ENCODE assay signal across 14 cellular contexts in genomic region chr10:133444342-133445267, GRCh38. TPM values are rescaled to one million over a fixed set of nuclear protein-coding genes. Genes with fewer than 3 reads are reported as not detected.
"Had no signal": no experiment of that assay in that cellular context is flagged by ENCODE, and none has a peak within 500 bp of the region (broad histone marks: within the 10 kb centered on the region; RNA-seq: fewer than 3 reads in every experiment).

No MANE protein-coding gene starts in this region.

- DNase-seq: activated CD4-positive, alpha-beta T cell treated with anti-CD3 and anti-CD28 coated beads, Interleukin-2, amount 10 ng/mL, durations not matched to agents 24 days and 14 days; activated CD4-positive, CD25-positive, alpha-beta regulatory T cell; activated CD8-positive, alpha-beta memory T cell treated with anti-CD3 and anti-CD28 coated beads, Interleukin-2, amount 50 U/mL, for 48 hours; activated naive CD8-positive, alpha-beta T cell treated with anti-CD3 and anti-CD28 coated beads, Interleukin-2, amount 10 ng/mL, durations not matched to agents 7 days and 5 days; amygdala; body of pancreas; caudate nucleus; mucosa of descending colon; stimulated activated CD8-positive, alpha-beta memory T cell treated with anti-CD3 and anti-CD28 coated beads, Interleukin-4, amount 100 ng/mL, for 48 hours; T-cell had no signal

- H3K4me1 ChIP-seq: body of pancreas, left lung, tibial nerve had no signal

- H3K27me3 ChIP-seq: body of pancreas, left lung, tibial nerve had no signal

- H3K36me3 ChIP-seq: left lung had no signal

- H3K27ac ChIP-seq: body of pancreas, left lung, SK-N-MC, tibial nerve had no signal

- H3K4me3 ChIP-seq: body of pancreas, left lung, mucosa of descending colon, SK-N-MC, tibial nerve had no signal

RNA-seq across cellular contexts. Expression of gene SPRN, which starts 20.2 kb away (rescaled TPM):
- total RNA-seq: activated CD4-positive, alpha-beta T cell treated with anti-CD3 and anti-CD28 coated beads, Interleukin-2, amount 10 ng/mL, durations not matched to agents 24 days and 14 days; activated naive CD8-positive, alpha-beta T cell treated with anti-CD3 and anti-CD28 coated beads, Interleukin-2, amount 10 ng/mL, durations not matched to agents 7 days and 5 days; body of pancreas; naive thymus-derived CD4-positive, alpha-beta T cell; tibial nerve had no signal
